In genomic region chr11:117818036-117818858, GRCh38 we compare ENCODE assay signal across 8 cellular contexts. TPM values are rescaled to one million over a fixed set of nuclear protein-coding genes. Genes with fewer than 3 reads are reported as not detected.
DNase-seq lines count a peak whose midpoint lies in the region; TF ChIP-seq lines count a peak whose summit lies in the region.

No MANE protein-coding gene starts in this region.

- H3K27ac Mint-ChIP-seq in activated T-helper 2 cell treated with anti-CD3 and anti-CD28 coated beads, Interferon-gamma antibody, Interleukin-2, Interleukin-4, amounts not matched to agents 10 μg/mL and 5 μg/mL and 100 μg/mL, durations not matched to agents 14 hours and 24 hours and 36 hours, result peak overlapping the region; percentile 96

- DNase-seq in GM12865 (ENCODE audit: low read depth) (peak; percentile 86), HK-2 (ENCODE audit: unreplicated experiment) (peak; percentile 57), lung microvascular endothelial cell (ENCODE audit: low read depth in 2 of 2) (peak; percentile 62 to 84), GM23248 (no peak), GDM1 (lab: John Stamatoyannopoulos, UW) (no peak), hippocampal formation (lab: John Stamatoyannopoulos, UW) (no peak), KG1 (lab: John Stamatoyannopoulos, UW) (no peak)
- DNase-seq in activated T-helper 2 cell treated with anti-CD3 and anti-CD28 coated beads, Interferon-gamma antibody, Interleukin-2, Interleukin-4, amounts not matched to agents 10 μg/mL and 5 μg/mL and 100 μg/mL, durations not matched to agents 14 hours and 24 hours and 36 hours (ENCODE audit: low spot score), result no peak

- H3K36me3 ChIP-seq in GM23248 (ENCODE audit: low read depth), result no peaks in the 10 kb centered on the region

- in situ Hi-C loops in GM23248 (cut with MboI), result no loop called here

- no peak overlapping the region for H3K27ac ChIP-seq in GM23248

- H3K4me1 Mint-ChIP-seq in activated T-helper 2 cell treated with anti-CD3 and anti-CD28 coated beads, Interferon-gamma antibody, Interleukin-2, Interleukin-4, amounts not matched to agents 10 μg/mL and 5 μg/mL and 100 μg/mL, durations not matched to agents 14 hours and 24 hours and 36 hours (ENCODE audit: low read depth), result peaks cover 59% of the 10 kb centered on the region

- no peaks in the 10 kb centered on the region for H3K4me1 ChIP-seq in GM23248 (ENCODE audit: insufficient read depth)

- no peaks in the 10 kb centered on the region for H3K9me3 ChIP-seq in GM23248 (ENCODE audit: low read depth)

- no peaks in the 10 kb centered on the region for H3F3A ChIP-seq in GM23248 (ENCODE audit: insufficient read depth)

- intact Hi-C loops in activated T-helper 2 cell treated with anti-CD3 and anti-CD28 coated beads, Interferon-gamma antibody, Interleukin-2, Interleukin-4, amounts not matched to agents 10 μg/mL and 5 μg/mL and 100 μg/mL, durations not matched to agents 14 hours and 24 hours and 36 hours (cut with micrococcal nuclease), result loop anchor here (2.0 to 5.0 kb wide), 3 partner anchors 129 to 586 kb away; partner anchors contain the start of genes PCSK7 and RNF214

- no peaks in the 10 kb centered on the region for H4K20me1 ChIP-seq in GM23248 (ENCODE audit: insufficient read depth)

- H3K4me3 ChIP-seq in GM12865 (ENCODE audit: low read depth, low read length), result no peak overlapping the region
- no peak overlapping the region for H3K4me3 ChIP-seq in GM23248

- no peaks in the 10 kb centered on the region for H3K9me3 Mint-ChIP-seq in activated T-helper 2 cell treated with anti-CD3 and anti-CD28 coated beads, Interferon-gamma antibody, Interleukin-2, Interleukin-4, amounts not matched to agents 10 μg/mL and 5 μg/mL and 100 μg/mL, durations not matched to agents 14 hours and 24 hours and 36 hours

- no peaks in the 10 kb centered on the region for H3K79me2 ChIP-seq in GM23248 (ENCODE audit: insufficient read depth)

- H3K27me3 Mint-ChIP-seq in activated T-helper 2 cell treated with anti-CD3 and anti-CD28 coated beads, Interferon-gamma antibody, Interleukin-2, Interleukin-4, amounts not matched to agents 10 μg/mL and 5 μg/mL and 100 μg/mL, durations not matched to agents 14 hours and 24 hours and 36 hours (ENCODE audit: low read depth), result no peaks in the 10 kb centered on the region

- H3K9ac ChIP-seq in GM23248, result no peak overlapping the region

- H3K4me3 Mint-ChIP-seq in activated T-helper 2 cell treated with anti-CD3 and anti-CD28 coated beads, Interferon-gamma antibody, Interleukin-2, Interleukin-4, amounts not matched to agents 10 μg/mL and 5 μg/mL and 100 μg/mL, durations not matched to agents 14 hours and 24 hours and 36 hours (ENCODE audit: low read depth), result no peak overlapping the region

- no peak overlapping the region for H2AFZ ChIP-seq in GM23248

- no peaks in the 10 kb centered on the region for H3K9me2 ChIP-seq in GM23248 (ENCODE audit: insufficient read depth)

- H3K4me2 ChIP-seq in GM23248 (ENCODE audit: unreplicated experiment), result no peak overlapping the region

- no peaks in the 10 kb centered on the region for H3K36me3 Mint-ChIP-seq in activated T-helper 2 cell treated with anti-CD3 and anti-CD28 coated beads, Interferon-gamma antibody, Interleukin-2, Interleukin-4, amounts not matched to agents 10 μg/mL and 5 μg/mL and 100 μg/mL, durations not matched to agents 14 hours and 24 hours and 36 hours (ENCODE audit: low read depth)

- 0 out of 2 replicates have a peak, but pooled peaks cover 5% of the 10 kb centered on the region for H3K27me3 ChIP-seq in GM23248 (replicated peaks; ENCODE audit: insufficient read depth)

- 45 to 47% methylated on average over 7 of the region's 7 CpGs for WGBS in GM23248 (ENCODE audit: low coverage in 1 of 2, low lambda C conversion rate in 2 of 2, missing lambda C conversion rate in 2 of 2), 2 experiments

- TF ChIP-seq CTCF in GM12865 (IDR thresholded peaks at IDR 0.05; ENCODE audit: insufficient read depth, low read depth, low read length, missing control alignments), result no peak

RNA-seq across cellular contexts. Expression of gene FXYD2, which starts 6.3 kb away (rescaled TPM):
- total RNA-seq in activated T-helper 2 cell treated with anti-CD3 and anti-CD28 coated beads, Interferon-gamma antibody, Interleukin-2, Interleukin-4, amounts not matched to agents 10 μg/mL and 5 μg/mL and 100 μg/mL, durations not matched to agents 14 hours and 24 hours and 36 hours, result 0.48 and 0.51 TPM in 2 replicates
- 0.22 and 1.8 TPM in 2 replicates for total RNA-seq in lung microvascular endothelial cell
- total RNA-seq in GM23248 (2014; rRNA removed; shearing (Covaris generic)), result not detected in 2 replicates
- not detected in 2 replicates for polyA plus RNA-seq in GM23248 (2016; fragmentation: Nextera tagmentation; extraction: Ambion mirVana)

RNA-seq across cellular contexts. Expression of gene DSCAML1, which starts 21.2 kb away (rescaled TPM):
- not detected in 2 replicates for total RNA-seq in activated T-helper 2 cell treated with anti-CD3 and anti-CD28 coated beads, Interferon-gamma antibody, Interleukin-2, Interleukin-4, amounts not matched to agents 10 μg/mL and 5 μg/mL and 100 μg/mL, durations not matched to agents 14 hours and 24 hours and 36 hours
- under 0.01 TPM in 1 of 2 replicates, not detected in the other for total RNA-seq in lung microvascular endothelial cell
- total RNA-seq in GM23248 (2014; rRNA removed; shearing (Covaris generic)), result not detected in 2 replicates
- not detected in 2 replicates for polyA plus RNA-seq in GM23248 (2016; fragmentation: Nextera tagmentation; extraction: Ambion mirVana)

RNA-seq across cellular contexts. Expression of gene FXYD6, which starts 58.2 kb away (rescaled TPM):
- 0.11 and 0.18 TPM in 2 replicates for total RNA-seq in activated T-helper 2 cell treated with anti-CD3 and anti-CD28 coated beads, Interferon-gamma antibody, Interleukin-2, Interleukin-4, amounts not matched to agents 10 μg/mL and 5 μg/mL and 100 μg/mL, durations not matched to agents 14 hours and 24 hours and 36 hours
- total RNA-seq in lung microvascular endothelial cell, result 0.22 and 1.4 TPM in 2 replicates
- not detected in 2 replicates for total RNA-seq in GM23248 (2014; rRNA removed; shearing (Covaris generic))
- 0.20 TPM in 1 of 2 replicates, not detected in the other for polyA plus RNA-seq in GM23248 (2016; fragmentation: Nextera tagmentation; extraction: Ambion mirVana)

Comparison
In these comparisons a context has a peak if more than half of its experiments do, and no peak if none do; other contexts are left out.
1. DNase-seq: peak in GM12865 (single experiment), HK-2 (single experiment) and lung microvascular endothelial cell (2 of 2); none in activated T-helper 2 cell treated with anti-CD3 and anti-CD28 coated beads, Interferon-gamma antibody, Interleukin-2, Interleukin-4, amounts not matched to agents 10 μg/mL and 5 μg/mL and 100 μg/mL, durations not matched to agents 14 hours and 24 hours and 36 hours (single experiment), GM23248 (single experiment), GDM1 (single experiment), hippocampal formation (0 of 2) and KG1 (single experiment).